In genomic region chr5:91499943-91500531, GRCh38 we compare ENCODE assay signal across 8 cellular contexts.
DNase-seq lines count a peak whose midpoint lies in the region; ATAC-seq, FAIRE-seq and TF ChIP-seq lines count a peak whose summit lies in the region.

No MANE protein-coding gene starts in this region.

- no peak overlapping the region for H3K27ac Mint-ChIP-seq in HFFc6
- peak overlapping the region in 1 of 5 experiments; percentile 13 for H3K27ac Mint-ChIP-seq in brain
- no peak overlapping the region for H3K27ac Mint-ChIP-seq in activated CD4-positive, alpha-beta T cell treated with anti-CD3 and anti-CD28 coated beads, Interleukin-2, amount 10 ng/mL, durations not matched to agents 24 days and 14 days

- no peak overlapping the region for H3K4me3 Mint-ChIP-seq in HFFc6
- no peak overlapping the region for H3K4me3 Mint-ChIP-seq in brain
- H3K4me3 Mint-ChIP-seq in activated CD4-positive, alpha-beta T cell treated with anti-CD3 and anti-CD28 coated beads, Interleukin-2, amount 10 ng/mL, durations not matched to agents 24 days and 14 days, result no peak overlapping the region

- POLR2A ChIA-PET in HepG2 (lab: Yijun Ruan, JAX), result no interaction called here

- H3K4me1 ChIP-seq in cardiac muscle cell (ENCODE audit: low read depth) (no peaks in the 10 kb centered on the region), HepG2 (ENCODE audit: insufficient read depth, low read length) (no peaks in the 10 kb centered on the region)

- H3K27me3 Mint-ChIP-seq in HFFc6 (ENCODE audit: insufficient read depth) (peaks cover 4% of the 10 kb centered on the region; the same call in 1 of the 2 replicates), brain (peaks cover 8% of the 10 kb centered on the region)
- H3K27me3 Mint-ChIP-seq in activated CD4-positive, alpha-beta T cell treated with anti-CD3 and anti-CD28 coated beads, Interleukin-2, amount 10 ng/mL, durations not matched to agents 24 days and 14 days, result peaks cover 12% of the 10 kb centered on the region

- no TSS peak for BruUV-seq in HepG2 (replicated peaks; lab: Mats Ljungman, UMichigan)

- ATAC-seq in left cardiac atrium, result no peak
- ATAC-seq in HepG2, result peak; percentile 64
- ATAC-seq in HG03342 (IDR thresholded peaks at IDR 0.05; ENCODE audit: unreplicated experiment), result no peak

- peak; percentile 43 to 65 for DNase-seq in cardiac muscle cell (ENCODE audit: low read depth in 1 of 2, low spot score in 1 of 2)
- DNase-seq in left cardiac atrium, result no peak
- peak; percentile 43 for DNase-seq in HFFc6
- DNase-seq in NCI-H2227 treated with DMSO at 0.1 percent for 48 hours (lab: John Stamatoyannopoulos, UW), result peak; percentile 45
- peak; percentile 30 for DNase-seq in HepG2 (ENCODE audit: low spot score)
- DNase-seq in activated CD4-positive, alpha-beta T cell treated with anti-CD3 and anti-CD28 coated beads, Interleukin-2, amount 10 ng/mL, durations not matched to agents 24 days and 14 days, result no peak

- no peak overlapping the region for H3K27ac ChIP-seq in cardiac muscle cell
- H3K27ac ChIP-seq in HepG2 (ENCODE audit: extremely low read length, insufficient read depth, low read length), result no peak overlapping the region

- peak; percentile 57 for TF ChIP-seq CTCF in cardiac muscle cell (IDR thresholded peaks at IDR 0.05; ENCODE audit: low read depth, low read length)
- peak; percentile 84 for TF ChIP-seq CTCF in HFFc6 (IDR thresholded peaks at IDR 0.05)
- TF ChIP-seq CTCF in brain (conservative IDR thresholded peaks at IDR 0.05), result peak; percentile 86
- TF ChIP-seq CTCF in HepG2 (CRISPR knock-in tag; IDR thresholded peaks at IDR 0.05), result peak; percentile 59

- intact Hi-C loops in left cardiac atrium (cut with DNase I), result no loop called here
- intact Hi-C loops in HepG2 (cut with micrococcal nuclease; ENCODE audit: unreplicated experiment), result no loop called here
- intact Hi-C loops in activated CD4-positive, alpha-beta T cell treated with anti-CD3 and anti-CD28 coated beads, Interleukin-2, amount 10 ng/mL, durations not matched to agents 24 days and 14 days (cut with micrococcal nuclease), result loop anchor here (5.0 kb wide), 1 partner anchor 142 kb away; no protein-coding TSS in a partner anchor

- TF ChIP-seq EP300 in HepG2 (IDR thresholded peaks at IDR 0.05; ENCODE audit: low read depth in 2 of 2, low read length in 2 of 2) (no peak), HepG2 (CRISPR knock-in tag; IDR thresholded peaks at IDR 0.05; ENCODE audit: borderline replicate concordance) (no peak)

- H3K4me2 ChIP-seq in HepG2 (ENCODE audit: low read depth, low read length), result no peak overlapping the region

- FAIRE-seq in HepG2 (lab: Jason Lieb, UNC), result peak; percentile 54

- H2AFZ ChIP-seq in HepG2 (ENCODE audit: low read length), result no peak overlapping the region

- CTCF ChIA-PET in HepG2 (lab: Yijun Ruan, JAX; ENCODE audit: low intra/inter-chr PET ratio, low total read pairs), result interaction anchor here (0.6 kb wide), 2 partner anchors 11 to 723 kb away, joined by 3 read pairs; no protein-coding TSS in a partner anchor

- H3K79me2 ChIP-seq in HepG2 (ENCODE audit: insufficient read depth, low read length), result no peaks in the 10 kb centered on the region

- no peaks in the 10 kb centered on the region for H3K9me3 ChIP-seq in cardiac muscle cell (ENCODE audit: low read depth)
- H3K9me3 ChIP-seq in HepG2 (ENCODE audit: low read length), result no peaks in the 10 kb centered on the region

- H3K4me3 ChIP-seq in cardiac muscle cell, result no peak overlapping the region
- H3K4me3 ChIP-seq in HepG2 (replicated peaks in 1 of 3; ENCODE audit: insufficient read depth in 1 of 3, low read depth in 2 of 3, low read length in 3 of 3), result no peak overlapping the region

- H3K27me3 ChIP-seq in cardiac muscle cell (peaks cover 4% of the 10 kb centered on the region), HepG2 (ENCODE audit: control insufficient read depth in 1 of 2, insufficient read depth in 2 of 2, low read length in 2 of 2) (no peaks in the 10 kb centered on the region)

- in situ Hi-C loops in HepG2 (cut with HindIII; ENCODE audit: extremely low pct_ligation_motif_present, low pct_unique_long_range_greater_than_20kb), result no loop called here

- no peaks in the 10 kb centered on the region for H3K36me3 Mint-ChIP-seq in HFFc6 (ENCODE audit: low read depth)
- no peaks in the 10 kb centered on the region for H3K36me3 Mint-ChIP-seq in brain
- no peaks in the 10 kb centered on the region for H3K36me3 Mint-ChIP-seq in activated CD4-positive, alpha-beta T cell treated with anti-CD3 and anti-CD28 coated beads, Interleukin-2, amount 10 ng/mL, durations not matched to agents 24 days and 14 days (ENCODE audit: low read depth)

- 0 out of 2 replicates have a peak, but pooled peaks have one; percentile 23 for TF ChIP-seq RAD21 in HepG2 (CRISPR knock-in tag; IDR thresholded peaks at IDR 0.05)

- H3K4me1 Mint-ChIP-seq in HFFc6 (ENCODE audit: low read depth) (no peaks in the 10 kb centered on the region), brain (peaks cover 16% of the 10 kb centered on the region)
- H3K4me1 Mint-ChIP-seq in activated CD4-positive, alpha-beta T cell treated with anti-CD3 and anti-CD28 coated beads, Interleukin-2, amount 10 ng/mL, durations not matched to agents 24 days and 14 days, result no peaks in the 10 kb centered on the region

- H3K36me3 ChIP-seq in cardiac muscle cell (no peaks in the 10 kb centered on the region), HepG2 (replicated peaks in 1 of 2; ENCODE audit: control insufficient read depth in 1 of 2, insufficient read depth in 2 of 2, low read length in 2 of 2) (no peaks in the 10 kb centered on the region)

- 0% methylated on average over 2 of the region's 2 CpGs for WGBS in HepG2 (ENCODE audit: low lambda C conversion rate)

- H3K9ac ChIP-seq in HepG2 (ENCODE audit: insufficient read depth, low read depth, low read length), result no peak overlapping the region

- H3K9me3 Mint-ChIP-seq in HFFc6 (no peaks in the 10 kb centered on the region), brain (no peaks in the 10 kb centered on the region)
- H3K9me3 Mint-ChIP-seq in activated CD4-positive, alpha-beta T cell treated with anti-CD3 and anti-CD28 coated beads, Interleukin-2, amount 10 ng/mL, durations not matched to agents 24 days and 14 days, result no peaks in the 10 kb centered on the region

- no peak for TF ChIP-seq POLR2A in HepG2 (IDR thresholded peaks at IDR 0.05; ENCODE audit: insufficient read depth in 1 of 2, low read depth in 2 of 2, low read length in 2 of 2)

- H4K20me1 ChIP-seq in HepG2 (ENCODE audit: insufficient read depth, low read length), result no peaks in the 10 kb centered on the region; the same call in 1 of the 2 replicates

TF ChIP-seq in HepG2, 621 proteins besides CTCF, POLR2A, EP300 and RAD21:
- TF ChIP-seq ARID3A (IDR thresholded peaks at IDR 0.05; ENCODE audit: low read depth, low read length), result peak; percentile 23; the same call in 1 of the 2 replicates
- TF ChIP-seq, protein P1, sequence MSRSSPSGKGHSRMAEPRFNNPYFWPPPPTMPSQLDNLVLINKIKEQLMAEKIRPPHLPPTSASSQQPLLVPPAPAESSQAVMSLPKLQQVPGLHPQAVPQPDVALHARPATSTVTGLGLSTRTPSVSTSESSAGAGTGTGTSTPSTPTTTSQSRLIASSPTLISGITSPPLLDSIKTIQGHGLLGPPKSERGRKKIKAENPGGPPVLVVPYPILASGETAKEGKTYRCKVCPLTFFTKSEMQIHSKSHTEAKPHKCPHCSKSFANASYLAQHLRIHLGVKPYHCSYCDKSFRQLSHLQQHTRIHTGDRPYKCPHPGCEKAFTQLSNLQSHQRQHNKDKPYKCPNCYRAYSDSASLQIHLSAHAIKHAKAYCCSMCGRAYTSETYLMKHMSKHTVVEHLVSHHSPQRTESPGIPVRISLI (CRISPR knock-in tag; IDR thresholded peaks at IDR 0.05; ENCODE audit: borderline replicate concordance), result 0 out of 2 replicates have a peak, but pooled peaks have one; percentile 44
- TF ChIP-seq ZNF550 (CRISPR knock-in tag; IDR thresholded peaks at IDR 0.05; ENCODE audit: borderline replicate concordance), result no peak
- peak; percentile 59 for TF ChIP-seq STAG1 (CRISPR knock-in tag; IDR thresholded peaks at IDR 0.05)

Comparison
In these comparisons a context has a peak if more than half of its experiments do, and no peak if none do; other contexts are left out.
1. DNase-seq: peak in cardiac muscle cell (2 of 2), HFFc6 (single experiment), NCI-H2227 treated with DMSO at 0.1 percent for 48 hours (single experiment) and HepG2 (single experiment); none in left cardiac atrium (single experiment) and activated CD4-positive, alpha-beta T cell treated with anti-CD3 and anti-CD28 coated beads, Interleukin-2, amount 10 ng/mL, durations not matched to agents 24 days and 14 days (single experiment).
2. Peak in every context shown above with its lines, with median percentiles within 50 percentile points of each other: CTCF ChIP-seq.